In genomic region chr2:128319457-128319772, GRCh38 we compare ENCODE assay signal across 8 cellular contexts. TPM values are rescaled to one million over a fixed set of nuclear protein-coding genes. Genes with fewer than 3 reads are reported as not detected.
A peak's percentile ranks its signal among the peaks of the same experiment; 100 is the strongest.
DNase-seq lines count a peak whose midpoint lies in the region; ATAC-seq and TF ChIP-seq lines count a peak whose summit lies in the region.

No MANE protein-coding gene starts in this region.

- no peaks in the 10 kb centered on the region for H3K9me3 Mint-ChIP-seq in activated T-cell treated with anti-CD3 and anti-CD28 coated beads, Interleukin-2, amount 50 U/mL, for 24 hours
- H3K9me3 Mint-ChIP-seq in MCF 10A (ENCODE audit: unreplicated experiment), result no peaks in the 10 kb centered on the region

- no peak for DNase-seq in activated T-cell treated with anti-CD3 and anti-CD28 coated beads, Interleukin-2, amount 50 U/mL, for 24 hours
- no peak for DNase-seq in activated T-cell treated with anti-CD3 and anti-CD28 coated beads, Interleukin-2, amount 50 U/mL, for 1 hour
- DNase-seq in MCF 10A (ENCODE audit: unreplicated experiment) (no peak), lower lobe of right lung (no peak), tibial nerve (ENCODE audit: low spot score in 2 of 2) (no peak), NCI-H1092 treated with DMSO at 0.1 percent for 48 hours (lab: John Stamatoyannopoulos, UW) (no peak), HPDE6-E6E7 (ENCODE audit: extremely low spot score) (no peak)

- CTCF ChIA-PET in MCF 10A (lab: Yijun Ruan, JAX), result interaction anchor here (1.7 kb wide), 1 partner anchor 1531 kb away, joined by 5 read pairs; no protein-coding TSS in a partner anchor

- intact Hi-C loops in MCF 10A (cut with micrococcal nuclease), result no loop called here
- intact Hi-C loops in lower lobe of right lung (cut with DNase I), result no loop called here

- peaks cover 9% of the 10 kb centered on the region for H3K36me3 ChIP-seq in lower lobe of right lung
- H3K36me3 ChIP-seq in tibial nerve, result peaks cover 0 to 14% (median 0%) of the 10 kb centered on the region in 3 donors

- TF ChIP-seq CTCF in MCF 10A (IDR thresholded peaks at IDR 0.05; ENCODE audit: unreplicated experiment) (no peak), lower lobe of right lung (IDR thresholded peaks at IDR 0.05) (no peak), tibial nerve (IDR thresholded peaks at IDR 0.05) (no peak)

- TF ChIP-seq POLR2A in tibial nerve (IDR thresholded peaks at IDR 0.05), result no peak

- H3K4me1 Mint-ChIP-seq in activated T-cell treated with anti-CD3 and anti-CD28 coated beads, Interleukin-2, amount 50 U/mL, for 24 hours (ENCODE audit: low read depth), result peaks cover 37% of the 10 kb centered on the region
- H3K4me1 Mint-ChIP-seq in MCF 10A (ENCODE audit: insufficient read depth, unreplicated experiment), result peaks cover 14% of the 10 kb centered on the region

- WGBS in tibial nerve, 2 donors, result 63 to 66% methylated on average over 11 to 19 of the region's 19 CpGs

- H3K4me3 Mint-ChIP-seq in activated T-cell treated with anti-CD3 and anti-CD28 coated beads, Interleukin-2, amount 50 U/mL, for 24 hours, result peak overlapping the region; percentile 55
- peak overlapping the region; percentile 82 for H3K4me3 Mint-ChIP-seq in MCF 10A (ENCODE audit: unreplicated experiment)

- H3K4me3 ChIP-seq in lower lobe of right lung, result peak overlapping the region; percentile 80
- peak overlapping the region; percentile 64 to 78 (median 70) for H3K4me3 ChIP-seq in tibial nerve

- no peaks in the 10 kb centered on the region for H3K9me3 ChIP-seq in lower lobe of right lung
- no peaks in the 10 kb centered on the region for H3K9me3 ChIP-seq in tibial nerve

- ATAC-seq in lower lobe of right lung, result no peak
- ATAC-seq in HG03097 (IDR thresholded peaks at IDR 0.05; ENCODE audit: low FRiP score, unreplicated experiment), result no peak

- H3K27ac ChIP-seq in lower lobe of right lung (peak overlapping the region; percentile 73), tibial nerve (peak overlapping the region in 3 of 4 donors; percentile 72 to 87 (median 80))

- TF ChIP-seq EP300 in tibial nerve (IDR thresholded peaks at IDR 0.05), result no peak

- H3K27me3 Mint-ChIP-seq in activated T-cell treated with anti-CD3 and anti-CD28 coated beads, Interleukin-2, amount 50 U/mL, for 24 hours, result peaks cover 4% of the 10 kb centered on the region
- no peaks in the 10 kb centered on the region for H3K27me3 Mint-ChIP-seq in MCF 10A (ENCODE audit: insufficient read depth, unreplicated experiment)

- H3K36me3 Mint-ChIP-seq in activated T-cell treated with anti-CD3 and anti-CD28 coated beads, Interleukin-2, amount 50 U/mL, for 24 hours (ENCODE audit: low read depth), result peaks cover 14% of the 10 kb centered on the region
- H3K36me3 Mint-ChIP-seq in MCF 10A (ENCODE audit: insufficient read depth, unreplicated experiment), result peaks cover 6% of the 10 kb centered on the region

- POLR2A ChIA-PET in MCF 10A (lab: Yijun Ruan, JAX), result no interaction called here

- H3K27me3 ChIP-seq in lower lobe of right lung (ENCODE audit: low read depth) (no peaks in the 10 kb centered on the region), tibial nerve (no peaks in the 10 kb centered on the region)

- H3K27ac Mint-ChIP-seq in activated T-cell treated with anti-CD3 and anti-CD28 coated beads, Interleukin-2, amount 50 U/mL, for 24 hours, result no peak overlapping the region
- H3K27ac Mint-ChIP-seq in MCF 10A (ENCODE audit: low read depth, unreplicated experiment), result no peak overlapping the region

- no TSS peak for BruUV-seq in MCF 10A (replicated peaks; lab: Mats Ljungman, UMichigan)

- H3K4me1 ChIP-seq in lower lobe of right lung (peaks cover 42% of the 10 kb centered on the region), tibial nerve (peaks cover 0 to 73% (median 39%) of the 10 kb centered on the region in 4 donors)

RNA-seq across cellular contexts. Expression of gene HS6ST1, which starts 0.7 kb away (rescaled TPM):
- total RNA-seq in MCF 10A (2022) (9.6 and 11.4 TPM in 2 replicates), lower lobe of right lung (26.3 TPM), tibial nerve (10 to 100 TPM; 21.6 to 51.6 (median 39.3) TPM)
